In genomic region chr19:17607936-17608335, GRCh38 we compare ENCODE assay signal across 15 cellular contexts. TPM values are rescaled to one million over a fixed set of nuclear protein-coding genes. Genes with fewer than 3 reads are reported as not detected.
DNase-seq lines count a peak whose midpoint lies in the region; ATAC-seq and TF ChIP-seq lines count a peak whose summit lies in the region.
"Had no signal": no experiment of that assay in that cellular context is flagged by ENCODE, and none has a peak within 500 bp of the region (broad histone marks: within the 10 kb centered on the region; RNA-seq: fewer than 3 reads in every experiment).

No MANE protein-coding gene starts in this region.

- H3K27ac Mint-ChIP-seq in IgD-negative memory B cell = peak overlapping the region in 1 of 3 donors; percentile 25
- no peak overlapping the region for H3K27ac Mint-ChIP-seq in central memory CD8-positive, alpha-beta T cell (ENCODE audit: low read depth)
- no peak overlapping the region for H3K27ac Mint-ChIP-seq in natural killer cell treated with Interleukin-12 subunit alpha and Interleukin-12 subunit beta and Interleukin-15 and Interleukin-18, amount 100 ng/mL, for 72 hours
- H3K27ac Mint-ChIP-seq in type B pancreatic cell = no peak overlapping the region
- no peak overlapping the region for H3K27ac Mint-ChIP-seq in activated T-helper 1 cell treated with anti-CD3 and anti-CD28 coated beads, Interleukin-12 subunit alpha, Interleukin-12 subunit beta, Interleukin-2, Interleukin-4 antibody, amounts not matched to agents 30 ng/mL and 10 ng/mL and 1 ng/mL, durations not matched to agents 14 hours and 24 hours and 36 hours
- H3K27ac Mint-ChIP-seq: CD4-positive, alpha-beta T cell; HFFc6 had no signal

- peaks cover 3% of the 10 kb centered on the region for H3K36me3 Mint-ChIP-seq in IgD-negative memory B cell
- peaks cover 1% of the 10 kb centered on the region for H3K36me3 Mint-ChIP-seq in central memory CD8-positive, alpha-beta T cell (ENCODE audit: insufficient read depth)
- H3K36me3 Mint-ChIP-seq in natural killer cell treated with Interleukin-12 subunit alpha and Interleukin-12 subunit beta and Interleukin-15 and Interleukin-18, amount 100 ng/mL, for 72 hours = no peaks in the 10 kb centered on the region
- H3K36me3 Mint-ChIP-seq in type B pancreatic cell = no peaks in the 10 kb centered on the region
- no peaks in the 10 kb centered on the region for H3K36me3 Mint-ChIP-seq in activated T-helper 1 cell treated with anti-CD3 and anti-CD28 coated beads, Interleukin-12 subunit alpha, Interleukin-12 subunit beta, Interleukin-2, Interleukin-4 antibody, amounts not matched to agents 30 ng/mL and 10 ng/mL and 1 ng/mL, durations not matched to agents 14 hours and 24 hours and 36 hours (ENCODE audit: low read depth)

- H3K9me3 Mint-ChIP-seq in IgD-negative memory B cell (peaks cover 0 to 2% (median 0%) of the 10 kb centered on the region in 3 donors), type B pancreatic cell (no peaks in the 10 kb centered on the region)
- H3K9me3 Mint-ChIP-seq in central memory CD8-positive, alpha-beta T cell = no peaks in the 10 kb centered on the region
- H3K9me3 Mint-ChIP-seq in natural killer cell treated with Interleukin-12 subunit alpha and Interleukin-12 subunit beta and Interleukin-15 and Interleukin-18, amount 100 ng/mL, for 72 hours = no peaks in the 10 kb centered on the region
- H3K9me3 Mint-ChIP-seq in activated T-helper 1 cell treated with anti-CD3 and anti-CD28 coated beads, Interleukin-12 subunit alpha, Interleukin-12 subunit beta, Interleukin-2, Interleukin-4 antibody, amounts not matched to agents 30 ng/mL and 10 ng/mL and 1 ng/mL, durations not matched to agents 14 hours and 24 hours and 36 hours = no peaks in the 10 kb centered on the region
- H3K9me3 Mint-ChIP-seq: CD4-positive, alpha-beta T cell; HFFc6 had no signal

- DNase-seq in central memory CD8-positive, alpha-beta T cell (ENCODE audit: low spot score in 2 of 2) = no peak
- no peak for DNase-seq in natural killer cell treated with Interleukin-12 subunit alpha and Interleukin-12 subunit beta and Interleukin-15 and Interleukin-18, amount 100 ng/mL, for 72 hours (ENCODE audit: low spot score)
- DNase-seq in type B pancreatic cell (ENCODE audit: extremely low spot score, unreplicated experiment) = no peak
- no peak for DNase-seq in hippocampal formation (lab: John Stamatoyannopoulos, UW)
- no peak for DNase-seq in posterior vena cava (ENCODE audit: low spot score)
- no peak for DNase-seq in activated T-helper 1 cell treated with anti-CD3 and anti-CD28 coated beads, Interleukin-12 subunit alpha, Interleukin-12 subunit beta, Interleukin-2, Interleukin-4 antibody, amounts not matched to agents 30 ng/mL and 10 ng/mL and 1 ng/mL, durations not matched to agents 14 hours and 24 hours and 36 hours (ENCODE audit: low spot score)
- DNase-seq: AML-193; Caco-2; CD4-positive, alpha-beta T cell; GOT3; H7; HFFc6 had no signal

- peaks cover 16% of the 10 kb centered on the region for H3K27me3 Mint-ChIP-seq in IgD-negative memory B cell
- peaks cover 40% of the 10 kb centered on the region for H3K27me3 Mint-ChIP-seq in central memory CD8-positive, alpha-beta T cell
- H3K27me3 Mint-ChIP-seq in natural killer cell treated with Interleukin-12 subunit alpha and Interleukin-12 subunit beta and Interleukin-15 and Interleukin-18, amount 100 ng/mL, for 72 hours = peaks cover 17 to 28% of the 10 kb centered on the region in 2 donors
- H3K27me3 Mint-ChIP-seq in type B pancreatic cell = peaks cover 18% of the 10 kb centered on the region
- peaks cover 22% of the 10 kb centered on the region for H3K27me3 Mint-ChIP-seq in activated T-helper 1 cell treated with anti-CD3 and anti-CD28 coated beads, Interleukin-12 subunit alpha, Interleukin-12 subunit beta, Interleukin-2, Interleukin-4 antibody, amounts not matched to agents 30 ng/mL and 10 ng/mL and 1 ng/mL, durations not matched to agents 14 hours and 24 hours and 36 hours (ENCODE audit: insufficient read depth)

- TF ChIP-seq CTCF in type B pancreatic cell (conservative IDR thresholded peaks at IDR 0.05) = no peak

- H3K4me3 Mint-ChIP-seq in IgD-negative memory B cell (peak overlapping the region in 3 of 4 donors; percentile 18 to 75 (median 39)), type B pancreatic cell (peak overlapping the region; percentile 13)
- H3K4me3 Mint-ChIP-seq in central memory CD8-positive, alpha-beta T cell = peak overlapping the region; percentile 19
- H3K4me3 Mint-ChIP-seq in natural killer cell treated with Interleukin-12 subunit alpha and Interleukin-12 subunit beta and Interleukin-15 and Interleukin-18, amount 100 ng/mL, for 72 hours = peak overlapping the region; percentile 15
- no peak overlapping the region for H3K4me3 Mint-ChIP-seq in activated T-helper 1 cell treated with anti-CD3 and anti-CD28 coated beads, Interleukin-12 subunit alpha, Interleukin-12 subunit beta, Interleukin-2, Interleukin-4 antibody, amounts not matched to agents 30 ng/mL and 10 ng/mL and 1 ng/mL, durations not matched to agents 14 hours and 24 hours and 36 hours
- H3K4me3 Mint-ChIP-seq: CD4-positive, alpha-beta T cell; HFFc6 had no signal

- ATAC-seq in central memory CD8-positive, alpha-beta T cell (replicated peaks; ENCODE audit: extremely low read depth, poor library complexity, severe bottlenecking) = no peak
- no peak for ATAC-seq in natural killer cell treated with Interleukin-12 subunit alpha and Interleukin-12 subunit beta and Interleukin-15 and Interleukin-18, amount 100 ng/mL, for 72 hours
- ATAC-seq: A549, HCT116 had no signal

- intact Hi-C loops in posterior vena cava (cut with DNase I) = no loop called here
- intact Hi-C loops in activated T-helper 1 cell treated with anti-CD3 and anti-CD28 coated beads, Interleukin-12 subunit alpha, Interleukin-12 subunit beta, Interleukin-2, Interleukin-4 antibody, amounts not matched to agents 30 ng/mL and 10 ng/mL and 1 ng/mL, durations not matched to agents 14 hours and 24 hours and 36 hours (cut with micrococcal nuclease) = loop anchor here (2.0 to 5.0 kb wide), 2 partner anchors 144 to 247 kb away; partner anchors contain the start of gene FCHO1

- H3K4me1 Mint-ChIP-seq in IgD-negative memory B cell = peaks cover 0 to 11% (median 6%) of the 10 kb centered on the region in 3 donors
- peaks cover 11% of the 10 kb centered on the region for H3K4me1 Mint-ChIP-seq in central memory CD8-positive, alpha-beta T cell
- peaks cover 10 to 11% of the 10 kb centered on the region in 2 donors for H3K4me1 Mint-ChIP-seq in natural killer cell treated with Interleukin-12 subunit alpha and Interleukin-12 subunit beta and Interleukin-15 and Interleukin-18, amount 100 ng/mL, for 72 hours (ENCODE audit: low read depth in 2 of 2)
- no peaks in the 10 kb centered on the region for H3K4me1 Mint-ChIP-seq in type B pancreatic cell (ENCODE audit: unreplicated experiment)
- H3K4me1 Mint-ChIP-seq in activated T-helper 1 cell treated with anti-CD3 and anti-CD28 coated beads, Interleukin-12 subunit alpha, Interleukin-12 subunit beta, Interleukin-2, Interleukin-4 antibody, amounts not matched to agents 30 ng/mL and 10 ng/mL and 1 ng/mL, durations not matched to agents 14 hours and 24 hours and 36 hours (ENCODE audit: low read depth) = peaks cover 8% of the 10 kb centered on the region

RNA-seq across cellular contexts. Expression of gene COLGALT1, which starts 52.5 kb away (rescaled TPM):
- polyA plus RNA-seq in IgD-negative memory B cell = 11.5 TPM
- 100 to 1,000 TPM in 1 of 2 donors, 10 to 100 TPM in 1; 53.9 to 122 TPM for total RNA-seq in natural killer cell treated with Interleukin-12 subunit alpha and Interleukin-12 subunit beta and Interleukin-15 and Interleukin-18, amount 100 ng/mL, for 72 hours
- total RNA-seq in type B pancreatic cell (ENCODE audit: low replicate concordance) = 69.7 and 73.7 TPM in 2 replicates
- 10 to 100 TPM; 69.1 to 86.7 TPM for total RNA-seq in posterior vena cava
- 115 and 117 TPM in 2 replicates for total RNA-seq in activated T-helper 1 cell treated with anti-CD3 and anti-CD28 coated beads, Interleukin-12 subunit alpha, Interleukin-12 subunit beta, Interleukin-2, Interleukin-4 antibody, amounts not matched to agents 30 ng/mL and 10 ng/mL and 1 ng/mL, durations not matched to agents 14 hours and 24 hours and 36 hours
